24 cellular contexts compared by ENCODE assay signal in the genomic region with DNA sequence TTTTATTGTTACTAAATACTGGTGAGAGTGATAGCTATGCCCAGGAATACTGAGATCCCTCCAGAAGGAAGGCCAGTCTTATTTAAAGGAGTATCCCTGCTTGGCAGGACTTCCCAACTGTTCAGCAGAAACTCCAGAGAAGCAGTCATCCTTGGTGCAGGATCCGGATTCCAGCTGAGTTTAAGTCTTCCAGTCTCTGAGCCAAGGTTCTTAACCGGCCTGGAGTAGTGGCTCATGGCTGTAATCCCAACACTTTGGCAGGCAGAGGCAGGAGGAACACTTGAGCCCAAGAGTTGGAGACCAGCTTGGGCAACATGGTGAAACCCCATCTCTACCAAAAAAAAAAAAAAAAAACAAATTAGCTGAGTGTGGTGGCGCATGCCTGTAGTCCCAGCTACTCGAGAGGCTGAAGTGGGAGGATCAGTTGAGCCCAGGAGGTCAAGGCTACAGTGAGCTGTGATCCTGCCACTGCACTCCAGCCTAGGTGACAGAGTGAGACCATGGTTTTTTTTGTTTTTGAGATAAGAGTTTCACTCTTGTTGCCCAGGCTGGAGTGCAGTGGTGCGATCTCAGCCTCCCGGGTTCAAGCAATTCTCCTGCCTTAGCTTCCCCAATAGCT. TPM values are rescaled to one million over a fixed set of nuclear protein-coding genes. Genes with fewer than 3 reads are reported as not detected.
DNase-seq lines count a peak whose midpoint lies in the region; ATAC-seq, FAIRE-seq and TF ChIP-seq lines count a peak whose summit lies in the region.
"Had no signal": no experiment of that assay in that cellular context is flagged by ENCODE, and none has a peak within 500 bp of the region (broad histone marks: within the 10 kb centered on the region; RNA-seq: fewer than 3 reads in every experiment).

No MANE protein-coding gene starts in this region.

- WGBS in HepG2 (ENCODE audit: low lambda C conversion rate) = 79% methylated on average over 6 of the region's 6 CpGs
- WGBS in right lobe of liver (ENCODE audit: insufficient coverage, low coverage, low lambda C conversion rate, missing lambda C conversion rate) = 100% methylated on average over 3 of the region's 6 CpGs

- peaks cover 47% of the 10 kb centered on the region for H3K4me1 ChIP-seq in HepG2 (ENCODE audit: insufficient read depth, low read length)
- peaks cover 0 to 48% (median 16%) of the 10 kb centered on the region in 4 donors for H3K4me1 ChIP-seq in right lobe of liver
- H3K4me1 ChIP-seq in gastrocnemius medialis = peaks cover 17 to 20% of the 10 kb centered on the region in 2 donors

- no peak for TF ChIP-seq CTCF in HepG2 (CRISPR knock-in tag; IDR thresholded peaks at IDR 0.05)
- no peak for TF ChIP-seq CTCF in right lobe of liver (IDR thresholded peaks at IDR 0.05)
- no peak for TF ChIP-seq CTCF in fibroblast of the aortic adventitia (IDR thresholded peaks at IDR 0.05; ENCODE audit: insufficient read depth, low read length)
- no peak for TF ChIP-seq CTCF in gastrocnemius medialis (IDR thresholded peaks at IDR 0.05 in 4 of 5, conservative IDR thresholded peaks at IDR 0.05 in 1 of 5)

- CTCF ChIA-PET in HepG2 (lab: Yijun Ruan, JAX; ENCODE audit: low intra/inter-chr PET ratio, low total read pairs) = no interaction called here

- no peak for DNase-seq in HepG2 (ENCODE audit: low spot score)
- DNase-seq in right lobe of liver = no peak
- peak; percentile 61 for DNase-seq in fibroblast of the aortic adventitia (ENCODE audit: low read depth)
- peak in 1 of 2 donors; percentile 79 for DNase-seq in gastrocnemius medialis
- DNase-seq in kidney glomerular epithelial cell (lab: John Stamatoyannopoulos, UW) = no peak
- DNase-seq in CD1c-positive myeloid dendritic cell (ENCODE audit: extremely low spot score) = no peak
- DNase-seq in left ventricle myocardium superior = no peak
- DNase-seq in NCI-H510A (lab: John Stamatoyannopoulos, UW) = no peak
- DNase-seq: 8988T; CD4-positive, CD25-positive, alpha-beta regulatory T cell; COR-L47; DMS 273 treated with DMSO at 0.1 percent for 48 hours; GF-D8; H9; IMR-90; Karpas-422; NCI-H1048; NCI-H1436; NCI-H1930; NCI-H748 treated with DMSO at 0.1 percent for 48 hours; NK-92 treated with Interleukin-12 subunit alpha and Interleukin-12 subunit beta, amount 100 ng/mL, for 24 hours; Peyer's patch; SHP77 treated with DMSO at 0.1 percent for 48 hours had no signal

- H3K27me3 ChIP-seq in HepG2 (ENCODE audit: control insufficient read depth in 1 of 2, insufficient read depth in 2 of 2, low read length in 2 of 2) (no peaks in the 10 kb centered on the region; a peak in 1 of 5 replicates), right lobe of liver (no peaks in the 10 kb centered on the region), gastrocnemius medialis (no peaks in the 10 kb centered on the region)
- H3K27me3 ChIP-seq: Peyer's patch had no signal

- H3K9me3 ChIP-seq in HepG2 (ENCODE audit: low read length) = no peaks in the 10 kb centered on the region
- no peaks in the 10 kb centered on the region for H3K9me3 ChIP-seq in right lobe of liver
- H3K9me3 ChIP-seq in gastrocnemius medialis = no peaks in the 10 kb centered on the region
- H3K9me3 ChIP-seq: Peyer's patch had no signal

- H3K36me3 ChIP-seq in HepG2 (replicated peaks in 1 of 2; ENCODE audit: control insufficient read depth in 1 of 2, insufficient read depth in 2 of 2, low read length in 2 of 2) = no peaks in the 10 kb centered on the region; a peak in 1 of 5 replicates
- H3K36me3 ChIP-seq in right lobe of liver = no peaks in the 10 kb centered on the region
- peaks cover 0 to 12% of the 10 kb centered on the region in 2 donors for H3K36me3 ChIP-seq in gastrocnemius medialis

- no peak for TF ChIP-seq RAD21 in HepG2 (CRISPR knock-in tag; IDR thresholded peaks at IDR 0.05)

- no peak overlapping the region for H3K9ac ChIP-seq in HepG2 (ENCODE audit: insufficient read depth, low read depth, low read length)

- H3K4me2 ChIP-seq in HepG2 (ENCODE audit: low read depth, low read length) = no peak overlapping the region

- BruUV-seq in HepG2 (replicated peaks; lab: Mats Ljungman, UMichigan) = no TSS peak

- no peak for TF ChIP-seq POLR2A in HepG2 (IDR thresholded peaks at IDR 0.05; ENCODE audit: insufficient read depth in 1 of 2, low read depth in 2 of 2, low read length in 2 of 2)
- no peak for TF ChIP-seq POLR2A in right lobe of liver (IDR thresholded peaks at IDR 0.05)
- TF ChIP-seq POLR2A in gastrocnemius medialis (IDR thresholded peaks at IDR 0.05) = no peak

- ATAC-seq in HepG2 (no peak), right lobe of liver (no peak), gastrocnemius medialis (peak; percentile 29 to 63), left ventricle myocardium superior (no peak)

- POLR2A ChIA-PET in HepG2 (lab: Yijun Ruan, JAX) = interaction anchor here (0.7 to 3.3 kb wide), 2 partner anchors 9 to 35 kb away, joined by 4 to 41 read pairs; a partner anchor contains a TSS

- FAIRE-seq in HepG2 (lab: Jason Lieb, UNC) = no peak

- no peak overlapping the region for H2AFZ ChIP-seq in HepG2 (ENCODE audit: low read length)

- in situ Hi-C loops in HepG2 (cut with HindIII; ENCODE audit: extremely low pct_ligation_motif_present, low pct_unique_long_range_greater_than_20kb) = no loop called here
- in situ Hi-C loops in gastrocnemius medialis (cut with MboI; ENCODE audit: low sequenced_read_pairs in 4 of 4) = no loop called here

- no peaks in the 10 kb centered on the region for H3K79me2 ChIP-seq in HepG2 (ENCODE audit: insufficient read depth, low read length)

- H3K27ac ChIP-seq in HepG2 (ENCODE audit: extremely low read length, insufficient read depth, low read length) (no peak overlapping the region), right lobe of liver (no peak overlapping the region), gastrocnemius medialis (peak overlapping the region; percentile 10 to 69 (median 44))
- H3K27ac ChIP-seq: HL-60 had no signal

- H3K4me3 ChIP-seq in HepG2 (replicated peaks in 1 of 3; ENCODE audit: insufficient read depth in 1 of 3, low read depth in 2 of 3, low read length in 3 of 3) (no peak overlapping the region), right lobe of liver (no peak overlapping the region), fibroblast of the aortic adventitia (ENCODE audit: low read depth, low read length) (no peak overlapping the region), gastrocnemius medialis (no peak overlapping the region)
- H3K4me3 ChIP-seq: Peyer's patch had no signal

- H4K20me1 ChIP-seq in HepG2 (ENCODE audit: insufficient read depth, low read length) = no peaks in the 10 kb centered on the region

- intact Hi-C loops in HepG2 (cut with micrococcal nuclease; ENCODE audit: unreplicated experiment) (no loop called here), right lobe of liver (cut with DNase I) (no loop called here), gastrocnemius medialis (cut with DNase I; ENCODE audit: low total_unique reads) (no loop called here), left ventricle myocardium superior (cut with micrococcal nuclease) (no loop called here)

- no peak for TF ChIP-seq EP300 in HepG2 (IDR thresholded peaks at IDR 0.05; ENCODE audit: low read depth in 2 of 2, low read length in 2 of 2)
- TF ChIP-seq EP300 in HepG2 (CRISPR knock-in tag; IDR thresholded peaks at IDR 0.05; ENCODE audit: borderline replicate concordance) = no peak

RNA-seq across cellular contexts. Expression of a gene that starts 7.6 kb away (rescaled TPM):
- total RNA-seq in HepG2 (2016; rRNA removed; fragmentation: Illumina TruSeq; extraction: Trizol) (6.0 and 6.6 TPM in 2 replicates), right lobe of liver (1 to 10 TPM; 3.9 to 6.8 (median 5.7) TPM), fibroblast of the aortic adventitia (ENCODE audit: low replicate concordance) (6.0 and 7.5 TPM in 2 replicates), gastrocnemius medialis (1 to 10 TPM; 3.6 to 7.4 (median 6.9) TPM), left ventricle myocardium superior (4.7 TPM)
- total RNA-seq in HepG2 (2016; cell fraction: cytosol; rRNA removed; fragmentation: Illumina TruSeq; extraction: Trizol; ENCODE audit: low read depth) = 3.1 and 4.1 TPM in 2 replicates
- total RNA-seq in HepG2 (2016; cell fraction: insoluble cytoplasmic fraction; rRNA removed; fragmentation: Illumina TruSeq; extraction: Trizol) = 6.0 and 6.4 TPM in 2 replicates
- total RNA-seq in HepG2 (2016; cell fraction: membrane; rRNA removed; fragmentation: Illumina TruSeq; extraction: Trizol) = 5.7 and 6.1 TPM in 2 replicates
- 2.9 and 4.1 TPM in 2 replicates for total RNA-seq in HepG2 (2016; cell fraction: nucleus; rRNA removed; fragmentation: Illumina TruSeq; extraction: Trizol)
- polyA plus RNA-seq in HepG2 (2011; rRNA removed) = 6.9 TPM in 2 replicates
- polyA plus RNA-seq in HepG2 (2011; cell fraction: cytosol; rRNA removed) = 4.9 and 6.4 TPM in 2 replicates
- 3.8 and 4.0 TPM in 2 replicates for polyA plus RNA-seq in HepG2 (2011; cell fraction: nucleus; rRNA removed)
- polyA plus RNA-seq in HepG2 (2012) = 3.0 and 3.8 TPM in 2 replicates
- polyA plus RNA-seq in HepG2 (2016; cell fraction: cytosol; fragmentation: Illumina TruSeq; extraction: Trizol; ENCODE audit: low read depth) = 2.4 and 2.6 TPM in 2 replicates
- polyA plus RNA-seq in HepG2 (2016; cell fraction: insoluble cytoplasmic fraction; fragmentation: Illumina TruSeq; extraction: Trizol; ENCODE audit: low read depth) = 5.2 and 5.7 TPM in 2 replicates
- polyA plus RNA-seq in HepG2 (2016; cell fraction: membrane; fragmentation: Illumina TruSeq; extraction: Trizol; ENCODE audit: low read depth) = 3.5 and 3.9 TPM in 2 replicates
- 4.9 and 5.1 TPM in 2 replicates for polyA plus RNA-seq in HepG2 (2016; cell fraction: nucleus; fragmentation: Illumina TruSeq; extraction: Trizol; ENCODE audit: insufficient read depth, low read depth)
- 8.2 and 13.2 TPM in 2 replicates for polyA minus RNA-seq in HepG2 (2011; rRNA and poly(A)+ RNA removed; ENCODE audit: low replicate concordance)
- polyA minus RNA-seq in HepG2 (2011; cell fraction: cytosol; rRNA and poly(A)+ RNA removed) = 3.2 and 6.0 TPM in 2 replicates
- polyA minus RNA-seq in HepG2 (2011; cell fraction: nucleus; rRNA and poly(A)+ RNA removed) = 1.5 and 2.1 TPM in 2 replicates

RNA-seq across cellular contexts. Expression of a gene that starts 8.6 kb away (rescaled TPM):
- total RNA-seq in HepG2 (2016; rRNA removed; fragmentation: Illumina TruSeq; extraction: Trizol) (18.5 and 24.8 TPM in 2 replicates), right lobe of liver (10 to 100 TPM; 21.2 to 81.5 (median 53.3) TPM), fibroblast of the aortic adventitia (ENCODE audit: low replicate concordance) (15.2 and 20.2 TPM in 2 replicates), gastrocnemius medialis (10 to 100 TPM; 26.9 to 98.7 (median 46.0) TPM), left ventricle myocardium superior (4.8 TPM)
- total RNA-seq in HepG2 (2016; cell fraction: cytosol; rRNA removed; fragmentation: Illumina TruSeq; extraction: Trizol; ENCODE audit: low read depth) = 4.5 and 5.1 TPM in 2 replicates
- 16.4 and 24.3 TPM in 2 replicates for total RNA-seq in HepG2 (2016; cell fraction: insoluble cytoplasmic fraction; rRNA removed; fragmentation: Illumina TruSeq; extraction: Trizol)
- total RNA-seq in HepG2 (2016; cell fraction: membrane; rRNA removed; fragmentation: Illumina TruSeq; extraction: Trizol) = 10.5 and 11.1 TPM in 2 replicates
- total RNA-seq in HepG2 (2016; cell fraction: nucleus; rRNA removed; fragmentation: Illumina TruSeq; extraction: Trizol) = 21.4 and 25.1 TPM in 2 replicates
- 10.5 and 16.7 TPM in 2 replicates for polyA plus RNA-seq in HepG2 (2011; rRNA removed)
- 10.7 and 11.2 TPM in 2 replicates for polyA plus RNA-seq in HepG2 (2011; cell fraction: cytosol; rRNA removed)
- 26.1 and 29.6 TPM in 2 replicates for polyA plus RNA-seq in HepG2 (2011; cell fraction: nucleus; rRNA removed)
- polyA plus RNA-seq in HepG2 (2012) = 12.9 and 15.5 TPM in 2 replicates
- 1.1 and 1.3 TPM in 2 replicates for polyA plus RNA-seq in HepG2 (2016; cell fraction: cytosol; fragmentation: Illumina TruSeq; extraction: Trizol; ENCODE audit: low read depth)
- polyA plus RNA-seq in HepG2 (2016; cell fraction: insoluble cytoplasmic fraction; fragmentation: Illumina TruSeq; extraction: Trizol; ENCODE audit: low read depth) = 11.6 and 13.1 TPM in 2 replicates
- polyA plus RNA-seq in HepG2 (2016; cell fraction: membrane; fragmentation: Illumina TruSeq; extraction: Trizol; ENCODE audit: low read depth) = 2.6 and 2.7 TPM in 2 replicates
- 31.1 and 36.4 TPM in 2 replicates for polyA plus RNA-seq in HepG2 (2016; cell fraction: nucleus; fragmentation: Illumina TruSeq; extraction: Trizol; ENCODE audit: insufficient read depth, low read depth)
- 20.5 and 28.1 TPM in 2 replicates for polyA minus RNA-seq in HepG2 (2011; rRNA and poly(A)+ RNA removed; ENCODE audit: low replicate concordance)
- 10.0 and 10.2 TPM in 2 replicates for polyA minus RNA-seq in HepG2 (2011; cell fraction: cytosol; rRNA and poly(A)+ RNA removed)
- polyA minus RNA-seq in HepG2 (2011; cell fraction: nucleus; rRNA and poly(A)+ RNA removed) = 14.4 and 26.1 TPM in 2 replicates

Comparison
In these comparisons a context has a peak if more than half of its experiments do, and no peak if none do; other contexts are left out.
1. ATAC-seq: peak in gastrocnemius medialis (2 of 2); none in HepG2 (single experiment), right lobe of liver (0 of 4) and left ventricle myocardium superior (single experiment).
2. H3K27ac ChIP-seq: peak in gastrocnemius medialis (4 of 4); none in HepG2 (single experiment) and right lobe of liver (0 of 3).